Comparison of ENCODE assay signal across 31 cellular contexts in genomic region chr11:42958635-42959034, GRCh38.
DNase-seq lines count a peak whose midpoint lies in the region; ATAC-seq and TF ChIP-seq lines count a peak whose summit lies in the region.
"Had no signal": no experiment of that assay in that cellular context is flagged by ENCODE, and none has a peak within 500 bp of the region (broad histone marks: within the 10 kb centered on the region; RNA-seq: fewer than 3 reads in every experiment).

No MANE protein-coding gene starts in this region.

- peak in 1 of 2 experiments; percentile 88; a peak in 2 of 4 replicates for TF ChIP-seq EP300 in SK-N-SH (IDR thresholded peaks at IDR 0.05; ENCODE audit: borderline replicate concordance in 1 of 2, low read depth in 1 of 2, low read length in 1 of 2)
- no peak for TF ChIP-seq EP300 in stomach (IDR thresholded peaks at IDR 0.05)

- H3K9me3 ChIP-seq in SK-N-SH: no peaks in the 10 kb centered on the region
- H3K9me3 ChIP-seq in stomach: peaks cover 0 to 7% (median 2%) of the 10 kb centered on the region in 4 donors
- H3K9me3 ChIP-seq: A549, BE2C, BLaER1, Caco-2 had no signal

- POLR2A ChIA-PET in SK-N-SH (lab: Yijun Ruan, JAX): no interaction called here

- H3K27me3 ChIP-seq in SK-N-SH (ENCODE audit: insufficient read depth): no peaks in the 10 kb centered on the region
- no peaks in the 10 kb centered on the region for H3K27me3 ChIP-seq in stomach
- H3K27me3 ChIP-seq: BE2C; BLaER1; BLaER1 treated with 17β-estradiol and CSF1 and Interleukin-3, amounts not matched to agents 10 nM and 100 nM had no signal

- H3K9ac ChIP-seq in SK-N-SH: no peak overlapping the region
- H3K9ac ChIP-seq: BLaER1; BLaER1 treated with 17β-estradiol and CSF1 and Interleukin-3, amounts not matched to agents 10 nM and 100 nM had no signal

- no peak for TF ChIP-seq POLR2A in stomach (IDR thresholded peaks at IDR 0.05)

- H3K4me1 ChIP-seq in SK-N-SH (ENCODE audit: control insufficient read depth in 1 of 2, insufficient read depth in 2 of 2, low read depth in 1 of 2, low read length in 1 of 2) (peaks cover 0 to 4% of the 10 kb centered on the region in 2 experiments; a peak in 2 of 4 replicates), stomach (no peaks in the 10 kb centered on the region)
- H3K4me1 ChIP-seq: A549; BLaER1; BLaER1 treated with 17β-estradiol and CSF1 and Interleukin-3, amounts not matched to agents 10 nM and 100 nM; Caco-2 had no signal

- CTCF ChIA-PET in SK-N-SH (lab: Yijun Ruan, JAX): no interaction called here

- intact Hi-C loops in stomach (cut with DNase I; ENCODE audit: low total_unique reads): no loop called here

- ATAC-seq in SK-N-SH treated with all-trans-retinoic acid at 6 μM for 48 hours: no peak
- ATAC-seq in GM18858 (IDR thresholded peaks at IDR 0.05; ENCODE audit: unreplicated experiment): no peak
- ATAC-seq: A549; CD8-positive, alpha-beta T cell had no signal

- H3K27ac ChIP-seq in SK-N-SH (ENCODE audit: low read depth in 2 of 2, low read length in 1 of 2) (peak overlapping the region in 1 of 2 experiments; percentile 71; a peak in 2 of 4 replicates), stomach (no peak overlapping the region)
- H3K27ac ChIP-seq: 22Rv1; A549; BLaER1; BLaER1 treated with 17β-estradiol and CSF1 and Interleukin-3, amounts not matched to agents 10 nM and 100 nM; C4-2B had no signal

- H3K4me2 ChIP-seq in SK-N-SH: no peak overlapping the region
- H3K4me2 ChIP-seq: A549; BLaER1; BLaER1 treated with 17β-estradiol and CSF1 and Interleukin-3, amounts not matched to agents 10 nM and 100 nM had no signal

- no peaks in the 10 kb centered on the region for H3K79me2 ChIP-seq in SK-N-SH (ENCODE audit: insufficient read depth)

- TF ChIP-seq CTCF in SK-N-SH (IDR thresholded peaks at IDR 0.05) (no peak), stomach (IDR thresholded peaks at IDR 0.05) (no peak)

- no peaks in the 10 kb centered on the region for H3K9me2 ChIP-seq in SK-N-SH

- WGBS in SK-N-SH (ENCODE audit: low lambda C conversion rate): 3% methylated on average over 2 of the region's 2 CpGs
- WGBS in stomach, 5 donors: 44 to 74% (median 66%) methylated on average over 2 of the region's 2 CpGs

- DNase-seq in SK-N-DZ (ENCODE audit: low spot score) (peak; percentile 75), SK-N-SH (no peak), SIG-M5 (lab: John Stamatoyannopoulos, UW) (no peak), stomach (no peak)
- DNase-seq: 8988T; ACHN; AML-193; BE2C; C1 segment of cervical spinal cord; Caco-2; Calu3; CD4-positive, alpha-beta memory T cell; CD4-positive, alpha-beta T cell; CD4-positive, CD25-positive, alpha-beta regulatory T cell; CD8-positive, alpha-beta memory T cell; CD8-positive, alpha-beta T cell; COR-L47; DMS 273 treated with DMSO at 0.1 percent for 48 hours; DMS153; DMS53; DMS79; DMS79 treated with DMSO at 0.1 percent for 48 hours; DND-41; EL had no signal

- H2AFZ ChIP-seq in SK-N-SH (ENCODE audit: low read depth): no peak overlapping the region

- H3K4me3 ChIP-seq in SK-N-SH (ENCODE audit: low read depth in 2 of 2, low read length in 1 of 2) (no peak overlapping the region), stomach (no peak overlapping the region)
- H3K4me3 ChIP-seq: A549; BLaER1; BLaER1 treated with 17β-estradiol and CSF1 and Interleukin-3, amounts not matched to agents 10 nM and 100 nM had no signal

- no peaks in the 10 kb centered on the region for H4K20me1 ChIP-seq in SK-N-SH (ENCODE audit: insufficient read depth)
- H4K20me1 ChIP-seq: BLaER1; BLaER1 treated with 17β-estradiol and CSF1 and Interleukin-3, amounts not matched to agents 10 nM and 100 nM had no signal

- H3F3A ChIP-seq in SK-N-SH (replicated peaks; ENCODE audit: insufficient read depth): no peaks in the 10 kb centered on the region

- no peak; the same call in 1 of the 2 replicates for TF ChIP-seq RAD21 in SK-N-SH (IDR thresholded peaks at IDR 0.05; ENCODE audit: low read length)

- H3K36me3 ChIP-seq in SK-N-SH (replicated peaks in 1 of 2; ENCODE audit: control insufficient read depth in 1 of 2, insufficient read depth in 2 of 2, low read length in 1 of 2) (no peaks in the 10 kb centered on the region), stomach (no peaks in the 10 kb centered on the region)
- H3K36me3 ChIP-seq: BE2C; BLaER1; BLaER1 treated with 17β-estradiol and CSF1 and Interleukin-3, amounts not matched to agents 10 nM and 100 nM had no signal

TF ChIP-seq in SK-N-SH, 30 proteins besides CTCF, POLR2A, EP300 and RAD21:
- no peak for TF ChIP-seq TAF1 (IDR thresholded peaks at IDR 0.05; ENCODE audit: borderline replicate concordance, low read depth, low read length)
- TF ChIP-seq CHD2 (IDR thresholded peaks at IDR 0.05; ENCODE audit: low read length, partially characterized antibody): peak; percentile 25
- TF ChIP-seq RCOR1 (IDR thresholded peaks at IDR 0.05; ENCODE audit: low read length): peak; percentile 50; the same call in 1 of the 2 replicates
- peak; percentile 80 for TF ChIP-seq GATA2 (CRISPR knock-in tag; IDR thresholded peaks at IDR 0.05)
TF ChIP-seq in SK-N-SH: peak in this region for 3.

TF ChIP-seq in SK-N-SH treated with all-trans-retinoic acid at 6 μM for 48 hours, 23 proteins besides CTCF, POLR2A, EP300 and RAD21:
- TF ChIP-seq ARNTL (CRISPR knock-in tag; IDR thresholded peaks at IDR 0.05; ENCODE audit: borderline replicate concordance, low read depth): no peak
- TF ChIP-seq PPARA (CRISPR knock-in tag; IDR thresholded peaks at IDR 0.05; ENCODE audit: borderline replicate concordance): no peak
- TF ChIP-seq TCF4 (CRISPR knock-in tag; IDR thresholded peaks at IDR 0.05; ENCODE audit: borderline replicate concordance): peak; percentile 20; the same call in 1 of the 2 replicates
- no peak for TF ChIP-seq PATZ1 (CRISPR knock-in tag; IDR thresholded peaks at IDR 0.05; ENCODE audit: borderline replicate concordance)
- no peak for TF ChIP-seq OSR1 (CRISPR knock-in tag; IDR thresholded peaks at IDR 0.05)
- TF ChIP-seq ZNF70 (CRISPR knock-in tag; IDR thresholded peaks at IDR 0.05): no peak
- TF ChIP-seq ZC3H10 (CRISPR knock-in tag; IDR thresholded peaks at IDR 0.05): no peak
